13 cellular contexts compared by ENCODE assay signal in genomic region chr2:241340621-241341163, GRCh38. TPM values are rescaled to one million over a fixed set of nuclear protein-coding genes. Genes with fewer than 3 reads are reported as not detected.
DNase-seq lines count a peak whose midpoint lies in the region; ATAC-seq, FAIRE-seq and TF ChIP-seq lines count a peak whose summit lies in the region.
"Had no signal": no experiment of that assay in that cellular context is flagged by ENCODE, and none has a peak within 500 bp of the region (broad histone marks: within the 10 kb centered on the region; RNA-seq: fewer than 3 reads in every experiment).

No MANE protein-coding gene starts in this region.

- H3K79me2 ChIP-seq in HepG2 (ENCODE audit: insufficient read depth, low read length) = peaks cover 5% of the 10 kb centered on the region

- H3K4me3 ChIP-seq in HepG2 (replicated peaks in 1 of 3; ENCODE audit: insufficient read depth in 1 of 3, low read depth in 2 of 3, low read length in 3 of 3) = no peak overlapping the region
- no peak overlapping the region for H3K4me3 ChIP-seq in right lobe of liver
- H3K4me3 ChIP-seq: colonic mucosa, esophagus squamous epithelium had no signal

- no peak overlapping the region for H2AFZ ChIP-seq in HepG2 (ENCODE audit: low read length)

- DNase-seq in HepG2 (ENCODE audit: low spot score) = no peak
- DNase-seq in right lobe of liver = no peak
- no peak for DNase-seq in activated naive CD8-positive, alpha-beta T cell treated with anti-CD3 and anti-CD28 coated beads for 36 hours
- no peak for DNase-seq in HuH-7 (ENCODE audit: low spot score)
- DNase-seq in NCI-H510A treated with DMSO at 0.1 percent for 48 hours (lab: John Stamatoyannopoulos, UW) = no peak
- no peak for DNase-seq in NCI-H446 treated with DMSO at 0.1 percent for 48 hours (lab: John Stamatoyannopoulos, UW)
- no peak for DNase-seq in GM10266 (ENCODE audit: extremely low spot score)
- DNase-seq: colonic mucosa; esophagus squamous epithelium; SK-N-SH; stimulated activated CD4-positive, alpha-beta T cell treated with anti-CD3 and anti-CD28 coated beads, Interleukin-4, amount 100 ng/mL, for 1 hour had no signal

- H3K4me1 ChIP-seq in HepG2 (ENCODE audit: insufficient read depth, low read length) (no peaks in the 10 kb centered on the region), right lobe of liver (peaks cover 0 to 4% (median 0%) of the 10 kb centered on the region in 4 donors)

- H3K27me3 Mint-ChIP-seq in activated naive CD8-positive, alpha-beta T cell treated with anti-CD3 and anti-CD28 coated beads for 36 hours = no peaks in the 10 kb centered on the region
- H3K27me3 Mint-ChIP-seq in nephron (ENCODE audit: low read depth) = no peaks in the 10 kb centered on the region
- H3K27me3 Mint-ChIP-seq: stimulated activated memory B cell treated with anti-CD40 and anti-IgM and Interleukin-4, amounts not matched to agents 10 μg/mL and 1 μg/mL and 100 μg/mL, for 72 hours had no signal

- H3K27me3 ChIP-seq in HepG2 (ENCODE audit: control insufficient read depth in 1 of 2, insufficient read depth in 2 of 2, low read length in 2 of 2) (no peaks in the 10 kb centered on the region), right lobe of liver (no peaks in the 10 kb centered on the region)
- H3K27me3 ChIP-seq: colonic mucosa, esophagus squamous epithelium had no signal

- no peak overlapping the region for H3K27ac ChIP-seq in HepG2 (ENCODE audit: extremely low read length, insufficient read depth, low read length)
- H3K27ac ChIP-seq in right lobe of liver = no peak overlapping the region
- H3K27ac ChIP-seq: colonic mucosa, esophagus squamous epithelium had no signal

- peaks cover 10% of the 10 kb centered on the region for H4K20me1 ChIP-seq in HepG2 (ENCODE audit: insufficient read depth, low read length)

- no peak for FAIRE-seq in HepG2 (lab: Jason Lieb, UNC)

- CTCF ChIA-PET in HepG2 (lab: Yijun Ruan, JAX; ENCODE audit: low intra/inter-chr PET ratio, low total read pairs) = interaction anchor here (0.6 kb wide), 1 partner anchor 291 kb away, joined by 3 read pairs; no protein-coding TSS in a partner anchor

- intact Hi-C loops in HepG2 (cut with micrococcal nuclease; ENCODE audit: unreplicated experiment) (no loop called here), right lobe of liver (cut with DNase I) (no loop called here)

- H3K9me3 Mint-ChIP-seq in activated naive CD8-positive, alpha-beta T cell treated with anti-CD3 and anti-CD28 coated beads for 36 hours = no peaks in the 10 kb centered on the region
- H3K9me3 Mint-ChIP-seq in nephron = no peaks in the 10 kb centered on the region
- H3K9me3 Mint-ChIP-seq: stimulated activated memory B cell treated with anti-CD40 and anti-IgM and Interleukin-4, amounts not matched to agents 10 μg/mL and 1 μg/mL and 100 μg/mL, for 72 hours had no signal

- TF ChIP-seq POLR2A in HepG2 (IDR thresholded peaks at IDR 0.05; ENCODE audit: insufficient read depth in 1 of 2, low read depth in 2 of 2, low read length in 2 of 2) = no peak
- no peak for TF ChIP-seq POLR2A in right lobe of liver (IDR thresholded peaks at IDR 0.05)

- no peak overlapping the region for H3K9ac ChIP-seq in HepG2 (ENCODE audit: insufficient read depth, low read depth, low read length)
- H3K9ac ChIP-seq: SK-N-SH had no signal

- no peak overlapping the region for H3K4me3 Mint-ChIP-seq in activated naive CD8-positive, alpha-beta T cell treated with anti-CD3 and anti-CD28 coated beads for 36 hours
- no peak overlapping the region for H3K4me3 Mint-ChIP-seq in nephron
- H3K4me3 Mint-ChIP-seq: stimulated activated memory B cell treated with anti-CD40 and anti-IgM and Interleukin-4, amounts not matched to agents 10 μg/mL and 1 μg/mL and 100 μg/mL, for 72 hours had no signal

- TF ChIP-seq EP300 in HepG2 (IDR thresholded peaks at IDR 0.05; ENCODE audit: low read depth in 2 of 2, low read length in 2 of 2) (no peak), HepG2 (CRISPR knock-in tag; IDR thresholded peaks at IDR 0.05; ENCODE audit: borderline replicate concordance) (no peak)

- ATAC-seq in HepG2 (no peak), right lobe of liver (no peak)
- ATAC-seq: stimulated activated memory B cell treated with anti-CD40 and anti-IgM and Interleukin-4, amounts not matched to agents 10 μg/mL and 1 μg/mL and 100 μg/mL, for 72 hours had no signal

- in situ Hi-C loops in HepG2 (cut with HindIII; ENCODE audit: extremely low pct_ligation_motif_present, low pct_unique_long_range_greater_than_20kb) = no loop called here

- H3K4me2 ChIP-seq in HepG2 (ENCODE audit: low read depth, low read length) = no peak overlapping the region
- H3K4me2 ChIP-seq: SK-N-SH had no signal

- 98% methylated on average over 3 of the region's 3 CpGs for WGBS in HepG2 (ENCODE audit: low lambda C conversion rate)
- WGBS in right lobe of liver (ENCODE audit: insufficient coverage, low coverage, low lambda C conversion rate, missing lambda C conversion rate) = 80% methylated on average over 3 of the region's 3 CpGs

- H3K36me3 ChIP-seq in HepG2 (replicated peaks in 1 of 2; ENCODE audit: control insufficient read depth in 1 of 2, insufficient read depth in 2 of 2, low read length in 2 of 2) (peaks cover 44 to 88% of the 10 kb centered on the region in 2 experiments), right lobe of liver (peaks cover 0 to 86% (median 41%) of the 10 kb centered on the region in 4 donors)

- H3K36me3 Mint-ChIP-seq in activated naive CD8-positive, alpha-beta T cell treated with anti-CD3 and anti-CD28 coated beads for 36 hours = peaks cover 47% of the 10 kb centered on the region
- peaks cover 89% of the 10 kb centered on the region for H3K36me3 Mint-ChIP-seq in nephron (ENCODE audit: low read depth)

- TF ChIP-seq RAD21 in HepG2 (CRISPR knock-in tag; IDR thresholded peaks at IDR 0.05) = no peak

- peak overlapping the region; percentile 19 for H3K27ac Mint-ChIP-seq in activated naive CD8-positive, alpha-beta T cell treated with anti-CD3 and anti-CD28 coated beads for 36 hours
- peak overlapping the region in 2 of 3 experiments; percentile 3 to 6 for H3K27ac Mint-ChIP-seq in nephron
- H3K27ac Mint-ChIP-seq: stimulated activated memory B cell treated with anti-CD40 and anti-IgM and Interleukin-4, amounts not matched to agents 10 μg/mL and 1 μg/mL and 100 μg/mL, for 72 hours had no signal

- H3K4me1 Mint-ChIP-seq in activated naive CD8-positive, alpha-beta T cell treated with anti-CD3 and anti-CD28 coated beads for 36 hours = peaks cover 28% of the 10 kb centered on the region
- peaks cover 19% of the 10 kb centered on the region for H3K4me1 Mint-ChIP-seq in nephron

- TF ChIP-seq CTCF in HepG2 (CRISPR knock-in tag; IDR thresholded peaks at IDR 0.05) (no peak), right lobe of liver (IDR thresholded peaks at IDR 0.05) (no peak), nephron (IDR thresholded peaks at IDR 0.05; ENCODE audit: unreplicated experiment in 3 of 3) (no peak), GM10266 (IDR thresholded peaks at IDR 0.05; ENCODE audit: control insufficient read depth, insufficient read depth, low read depth, missing control alignments) (no peak)

- H3K9me3 ChIP-seq in HepG2 (ENCODE audit: low read length) = no peaks in the 10 kb centered on the region
- H3K9me3 ChIP-seq in right lobe of liver = no peaks in the 10 kb centered on the region
- H3K9me3 ChIP-seq: colonic mucosa, esophagus squamous epithelium, SK-N-SH had no signal

- no TSS peak for BruUV-seq in HepG2 (replicated peaks; lab: Mats Ljungman, UMichigan)

- POLR2A ChIA-PET in HepG2 (lab: Yijun Ruan, JAX) = no interaction called here

RNA-seq across cellular contexts. Expression of gene FARP2, which starts 15.4 kb away (rescaled TPM):
- total RNA-seq in HepG2 (2016; rRNA removed; fragmentation: Illumina TruSeq; extraction: Trizol) (43.3 and 45.4 TPM in 2 replicates), right lobe of liver (10 to 100 TPM; 13.3 to 41.3 (median 28.7) TPM)
- 60.7 and 66.0 TPM in 2 replicates for total RNA-seq in HepG2 (2016; cell fraction: cytosol; rRNA removed; fragmentation: Illumina TruSeq; extraction: Trizol; ENCODE audit: low read depth)
- 39.9 and 41.1 TPM in 2 replicates for total RNA-seq in HepG2 (2016; cell fraction: insoluble cytoplasmic fraction; rRNA removed; fragmentation: Illumina TruSeq; extraction: Trizol)
- total RNA-seq in HepG2 (2016; cell fraction: membrane; rRNA removed; fragmentation: Illumina TruSeq; extraction: Trizol) = 26.8 and 27.2 TPM in 2 replicates
- 40.7 and 47.5 TPM in 2 replicates for total RNA-seq in HepG2 (2016; cell fraction: nucleus; rRNA removed; fragmentation: Illumina TruSeq; extraction: Trizol)
- polyA plus RNA-seq in HepG2 (2011; rRNA removed) = 28.0 and 29.5 TPM in 2 replicates
- polyA plus RNA-seq in HepG2 (2011; cell fraction: cytosol; rRNA removed) = 14.2 and 16.0 TPM in 2 replicates
- polyA plus RNA-seq in HepG2 (2011; cell fraction: nucleus; rRNA removed) = 67.3 and 75.5 TPM in 2 replicates
- 28.7 and 33.3 TPM in 2 replicates for polyA plus RNA-seq in HepG2 (2012)
- polyA plus RNA-seq in HepG2 (2016; cell fraction: cytosol; fragmentation: Illumina TruSeq; extraction: Trizol; ENCODE audit: low read depth) = 3.3 and 4.4 TPM in 2 replicates
- polyA plus RNA-seq in HepG2 (2016; cell fraction: insoluble cytoplasmic fraction; fragmentation: Illumina TruSeq; extraction: Trizol; ENCODE audit: low read depth) = 24.1 and 27.0 TPM in 2 replicates
- 6.7 and 9.3 TPM in 2 replicates for polyA plus RNA-seq in HepG2 (2016; cell fraction: membrane; fragmentation: Illumina TruSeq; extraction: Trizol; ENCODE audit: low read depth)
- 43.0 and 49.1 TPM in 2 replicates for polyA plus RNA-seq in HepG2 (2016; cell fraction: nucleus; fragmentation: Illumina TruSeq; extraction: Trizol; ENCODE audit: insufficient read depth, low read depth)
- polyA minus RNA-seq in HepG2 (2011; rRNA and poly(A)+ RNA removed; ENCODE audit: low replicate concordance) = 62.3 and 67.5 TPM in 2 replicates
- 23.7 and 25.8 TPM in 2 replicates for polyA minus RNA-seq in HepG2 (2011; cell fraction: cytosol; rRNA and poly(A)+ RNA removed)
- polyA minus RNA-seq in HepG2 (2011; cell fraction: nucleus; rRNA and poly(A)+ RNA removed) = 56.9 and 62.9 TPM in 2 replicates
- total RNA-seq in activated naive CD8-positive, alpha-beta T cell treated with anti-CD3 and anti-CD28 coated beads for 36 hours = 10 to 100 TPM; 32.7 to 36.8 TPM

RNA-seq across cellular contexts. Expression of gene SEPTIN2, which starts 25.0 kb away (rescaled TPM):
- total RNA-seq in HepG2 (2016; rRNA removed; fragmentation: Illumina TruSeq; extraction: Trizol) (493 and 750 TPM in 2 replicates), right lobe of liver (10 to 100 TPM; 66.6 to 97.9 (median 86.2) TPM)
- total RNA-seq in HepG2 (2016; cell fraction: cytosol; rRNA removed; fragmentation: Illumina TruSeq; extraction: Trizol; ENCODE audit: low read depth) = 68.0 and 78.0 TPM in 2 replicates
- total RNA-seq in HepG2 (2016; cell fraction: insoluble cytoplasmic fraction; rRNA removed; fragmentation: Illumina TruSeq; extraction: Trizol) = 485 and 732 TPM in 2 replicates
- total RNA-seq in HepG2 (2016; cell fraction: membrane; rRNA removed; fragmentation: Illumina TruSeq; extraction: Trizol) = 155 and 168 TPM in 2 replicates
- total RNA-seq in HepG2 (2016; cell fraction: nucleus; rRNA removed; fragmentation: Illumina TruSeq; extraction: Trizol) = 303 and 351 TPM in 2 replicates
- 579 and 733 TPM in 2 replicates for polyA plus RNA-seq in HepG2 (2011; rRNA removed)
- 208 and 366 TPM in 2 replicates for polyA plus RNA-seq in HepG2 (2011; cell fraction: cytosol; rRNA removed)
- polyA plus RNA-seq in HepG2 (2011; cell fraction: nucleus; rRNA removed) = 383 and 475 TPM in 2 replicates
- 320 and 513 TPM in 2 replicates for polyA plus RNA-seq in HepG2 (2012)
- 35.1 and 36.8 TPM in 2 replicates for polyA plus RNA-seq in HepG2 (2016; cell fraction: cytosol; fragmentation: Illumina TruSeq; extraction: Trizol; ENCODE audit: low read depth)
- polyA plus RNA-seq in HepG2 (2016; cell fraction: insoluble cytoplasmic fraction; fragmentation: Illumina TruSeq; extraction: Trizol; ENCODE audit: low read depth) = 746 and 761 TPM in 2 replicates
- polyA plus RNA-seq in HepG2 (2016; cell fraction: membrane; fragmentation: Illumina TruSeq; extraction: Trizol; ENCODE audit: low read depth) = 102 and 104 TPM in 2 replicates
- polyA plus RNA-seq in HepG2 (2016; cell fraction: nucleus; fragmentation: Illumina TruSeq; extraction: Trizol; ENCODE audit: insufficient read depth, low read depth) = 515 and 562 TPM in 2 replicates
- 234 and 609 TPM in 2 replicates for polyA minus RNA-seq in HepG2 (2011; rRNA and poly(A)+ RNA removed; ENCODE audit: low replicate concordance)
- 218 and 237 TPM in 2 replicates for polyA minus RNA-seq in HepG2 (2011; cell fraction: cytosol; rRNA and poly(A)+ RNA removed)
- polyA minus RNA-seq in HepG2 (2011; cell fraction: nucleus; rRNA and poly(A)+ RNA removed) = 446 and 458 TPM in 2 replicates
- total RNA-seq in activated naive CD8-positive, alpha-beta T cell treated with anti-CD3 and anti-CD28 coated beads for 36 hours = 100 to 1,000 TPM; 263 to 265 TPM

RNA-seq across cellular contexts. Expression of gene HDLBP, which starts 25.2 kb away (rescaled TPM):
- 707 and 912 TPM in 2 replicates for total RNA-seq in HepG2 (2016; rRNA removed; fragmentation: Illumina TruSeq; extraction: Trizol)
- total RNA-seq in HepG2 (2016; cell fraction: cytosol; rRNA removed; fragmentation: Illumina TruSeq; extraction: Trizol; ENCODE audit: low read depth) = 195 and 216 TPM in 2 replicates
- 687 and 831 TPM in 2 replicates for total RNA-seq in HepG2 (2016; cell fraction: insoluble cytoplasmic fraction; rRNA removed; fragmentation: Illumina TruSeq; extraction: Trizol)
- 620 and 676 TPM in 2 replicates for total RNA-seq in HepG2 (2016; cell fraction: membrane; rRNA removed; fragmentation: Illumina TruSeq; extraction: Trizol)
- total RNA-seq in HepG2 (2016; cell fraction: nucleus; rRNA removed; fragmentation: Illumina TruSeq; extraction: Trizol) = 437 and 494 TPM in 2 replicates
- polyA plus RNA-seq in HepG2 (2011; rRNA removed) = 434 and 464 TPM in 2 replicates
- 419 and 448 TPM in 2 replicates for polyA plus RNA-seq in HepG2 (2011; cell fraction: cytosol; rRNA removed)
- 618 and 764 TPM in 2 replicates for polyA plus RNA-seq in HepG2 (2011; cell fraction: nucleus; rRNA removed)
- 461 and 517 TPM in 2 replicates for polyA plus RNA-seq in HepG2 (2012)
- 179 and 188 TPM in 2 replicates for polyA plus RNA-seq in HepG2 (2016; cell fraction: cytosol; fragmentation: Illumina TruSeq; extraction: Trizol; ENCODE audit: low read depth)
- polyA plus RNA-seq in HepG2 (2016; cell fraction: insoluble cytoplasmic fraction; fragmentation: Illumina TruSeq; extraction: Trizol; ENCODE audit: low read depth) = 695 and 895 TPM in 2 replicates
- polyA plus RNA-seq in HepG2 (2016; cell fraction: membrane; fragmentation: Illumina TruSeq; extraction: Trizol; ENCODE audit: low read depth) = 483 and 563 TPM in 2 replicates
- polyA plus RNA-seq in HepG2 (2016; cell fraction: nucleus; fragmentation: Illumina TruSeq; extraction: Trizol; ENCODE audit: insufficient read depth, low read depth) = 674 and 742 TPM in 2 replicates
- polyA minus RNA-seq in HepG2 (2011; rRNA and poly(A)+ RNA removed; ENCODE audit: low replicate concordance) = 303 and 643 TPM in 2 replicates
- polyA minus RNA-seq in HepG2 (2011; cell fraction: cytosol; rRNA and poly(A)+ RNA removed) = 590 and 596 TPM in 2 replicates
- polyA minus RNA-seq in HepG2 (2011; cell fraction: nucleus; rRNA and poly(A)+ RNA removed) = 603 and 678 TPM in 2 replicates
- total RNA-seq in right lobe of liver = 100 to 1,000 TPM; 341 to 557 (median 479) TPM
- total RNA-seq in activated naive CD8-positive, alpha-beta T cell treated with anti-CD3 and anti-CD28 coated beads for 36 hours = 100 to 1,000 TPM; 272 to 286 TPM
